9 cellular contexts compared by ENCODE assay signal in genomic region chr10:118543714-118544400, GRCh38. TPM values are rescaled to one million over a fixed set of nuclear protein-coding genes. Genes with fewer than 3 reads are reported as not detected.
DNase-seq lines count a peak whose midpoint lies in the region; ATAC-seq and TF ChIP-seq lines count a peak whose summit lies in the region.
"Had no signal": no experiment of that assay in that cellular context is flagged by ENCODE, and none has a peak within 500 bp of the region (broad histone marks: within the 10 kb centered on the region; RNA-seq: fewer than 3 reads in every experiment).

No MANE protein-coding gene starts in this region.

- no peak overlapping the region for H3K4me2 ChIP-seq in MM.1S (ENCODE audit: low read depth, low read length)

- H3K4me1 ChIP-seq in MM.1S (ENCODE audit: low read length) (no peaks in the 10 kb centered on the region), upper lobe of right lung (no peaks in the 10 kb centered on the region)

- peak; percentile 75 for TF ChIP-seq CTCF in MM.1S (IDR thresholded peaks at IDR 0.05; ENCODE audit: low read length)
- TF ChIP-seq CTCF in upper lobe of right lung (IDR thresholded peaks at IDR 0.05), result peak; percentile 54

- peak; percentile 83 for ATAC-seq in GM21381 (IDR thresholded peaks at IDR 0.05; ENCODE audit: unreplicated experiment)
- ATAC-seq in upper lobe of right lung, result peak; percentile 87

- H3K9ac ChIP-seq in MM.1S (ENCODE audit: low read length), result no peak overlapping the region

- no peaks in the 10 kb centered on the region for H3K27me3 ChIP-seq in MM.1S (replicated peaks; ENCODE audit: insufficient read depth, low read length)
- H3K27me3 ChIP-seq in upper lobe of right lung, result peaks cover 21% of the 10 kb centered on the region

- H3K9me2 ChIP-seq in MM.1S (replicated peaks; ENCODE audit: insufficient read depth, low read length), result no peaks in the 10 kb centered on the region

- H3K79me2 ChIP-seq in MM.1S (ENCODE audit: low read length), result no peaks in the 10 kb centered on the region

- H2AFZ ChIP-seq in MM.1S (ENCODE audit: low read length), result peak overlapping the region; percentile 25

- H3K27ac ChIP-seq in MM.1S (ENCODE audit: low read length) (no peak overlapping the region), upper lobe of right lung (no peak overlapping the region)
- H3K27ac ChIP-seq: skin epidermis had no signal

- no peak overlapping the region for H3K4me3 ChIP-seq in MM.1S (ENCODE audit: low read length)
- H3K4me3 ChIP-seq in upper lobe of right lung, result no peak overlapping the region
- H3K4me3 ChIP-seq: skin epidermis had no signal

- no peaks in the 10 kb centered on the region for H3F3A ChIP-seq in MM.1S (ENCODE audit: insufficient read depth, low read length)

- H3K9me3 ChIP-seq in MM.1S (replicated peaks; ENCODE audit: insufficient read depth, low read length) (no peaks in the 10 kb centered on the region), upper lobe of right lung (no peaks in the 10 kb centered on the region)

- H3K36me3 ChIP-seq in MM.1S (replicated peaks; ENCODE audit: insufficient read depth, low read length) (no peaks in the 10 kb centered on the region), upper lobe of right lung (no peaks in the 10 kb centered on the region)

- intact Hi-C loops in upper lobe of right lung (cut with DNase I), result no loop called here

- H4K20me1 ChIP-seq in MM.1S (ENCODE audit: insufficient read depth, low read length), result no peaks in the 10 kb centered on the region

- DNase-seq in DMS153 treated with DMSO at 0.1 percent for 48 hours (lab: John Stamatoyannopoulos, UW; ENCODE audit: unreplicated experiment) (peak; percentile 55), MM.1S (peak; percentile 63), T-helper 9 cell (peak; percentile 4), cerebellum (ENCODE audit: low spot score) (peak; percentile 4), medulla oblongata (ENCODE audit: extremely low spot score) (peak; percentile 18), upper lobe of right lung (peak; percentile 69), foreskin melanocyte (no peak)

RNA-seq across cellular contexts. Expression of gene PRLHR, which starts 51.6 kb away (rescaled TPM):
- total RNA-seq in cerebellum (0.36 TPM), upper lobe of right lung (not detected)
